ENCODE assay signal across 8 cellular contexts in the genomic region with DNA sequence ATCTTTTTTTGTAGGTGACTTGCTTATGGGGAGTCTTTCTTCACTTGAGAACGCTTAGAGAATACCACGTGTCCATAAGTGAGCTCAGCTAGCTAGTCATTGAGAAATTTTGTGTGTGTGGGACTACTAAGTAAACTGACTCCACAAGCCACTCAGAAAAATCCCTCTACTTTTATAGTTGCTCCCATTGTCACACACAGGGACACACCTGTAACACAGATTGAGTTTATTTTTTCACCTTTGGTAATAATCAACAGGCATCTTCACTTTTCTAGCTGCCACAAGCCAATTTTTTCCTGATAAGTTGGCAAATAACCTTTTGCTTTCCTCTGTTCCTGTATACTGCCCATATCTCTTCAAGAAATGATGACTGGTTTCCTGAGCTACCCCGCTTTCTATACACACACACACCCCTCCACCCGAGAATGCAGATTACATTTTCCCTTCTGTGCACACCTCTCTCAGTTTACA. TPM values are rescaled to one million over a fixed set of nuclear protein-coding genes. Genes with fewer than 3 reads are reported as not detected.
DNase-seq lines count a peak whose midpoint lies in the region; ATAC-seq, FAIRE-seq and TF ChIP-seq lines count a peak whose summit lies in the region.

No MANE protein-coding gene starts in this region.

- H3K9me3 ChIP-seq in BLaER1 (no peaks in the 10 kb centered on the region), SJSA1 (replicated peaks) (no peaks in the 10 kb centered on the region)

- H3K9ac ChIP-seq in BLaER1: peak overlapping the region; percentile 93

- H3K27ac Mint-ChIP-seq in endothelial cell (ENCODE audit: unreplicated experiment) (no peak overlapping the region), nephron progenitor cell (no peak overlapping the region)

- TF ChIP-seq POLR2A in H54 (IDR thresholded peaks at IDR 0.05; ENCODE audit: low read depth, low read length): no peak

- H3K4me3 Mint-ChIP-seq in endothelial cell (ENCODE audit: unreplicated experiment): peak overlapping the region; percentile 93
- H3K4me3 Mint-ChIP-seq in nephron progenitor cell: peak overlapping the region; percentile 91

- DNase-seq in H54 (ENCODE audit: insufficient read length, low spot score): no peak
- DNase-seq in SJSA1 (ENCODE audit: low read depth in 1 of 2, low spot score in 2 of 2): peak in 1 of 2 experiments; percentile 60
- no peak for DNase-seq in endothelial cell (ENCODE audit: low spot score)
- no peak for DNase-seq in nephron progenitor cell
- no peak for DNase-seq in germinal center (ENCODE audit: low spot score)
- DNase-seq in inferior parietal cortex (ENCODE audit: extremely low spot score): no peak

- H3K27ac ChIP-seq in BLaER1 (no peak overlapping the region), SJSA1 (peak overlapping the region; percentile 12)

- FAIRE-seq in H54 (lab: Jason Lieb, UNC): peak; percentile 69

- no peak for ATAC-seq in GM19351 (IDR thresholded peaks at IDR 0.05; ENCODE audit: unreplicated experiment)

- H4K20me1 ChIP-seq in BLaER1: peaks cover 89% of the 10 kb centered on the region

- H3K36me3 Mint-ChIP-seq in endothelial cell (ENCODE audit: low read depth, unreplicated experiment) (peaks cover 5% of the 10 kb centered on the region), nephron progenitor cell (ENCODE audit: low read depth) (peaks cover 33% of the 10 kb centered on the region)

- H3K4me1 ChIP-seq in BLaER1 (peaks cover 46% of the 10 kb centered on the region), SJSA1 (replicated peaks) (peaks cover 33% of the 10 kb centered on the region)

- no peak for TF ChIP-seq CTCF in endothelial cell (IDR thresholded peaks at IDR 0.05; ENCODE audit: unreplicated experiment)
- no peak for TF ChIP-seq CTCF in nephron progenitor cell (IDR thresholded peaks at IDR 0.05)

- H3K9me3 Mint-ChIP-seq in endothelial cell (ENCODE audit: unreplicated experiment) (no peaks in the 10 kb centered on the region), nephron progenitor cell (no peaks in the 10 kb centered on the region)

- H3K36me3 ChIP-seq in BLaER1 (peaks cover 9% of the 10 kb centered on the region), SJSA1 (peaks cover 94% of the 10 kb centered on the region)

- H3K27me3 Mint-ChIP-seq in endothelial cell (ENCODE audit: unreplicated experiment) (peaks cover 8% of the 10 kb centered on the region), nephron progenitor cell (ENCODE audit: low read depth, poor library complexity) (peaks cover 5% of the 10 kb centered on the region)

- H3K4me1 Mint-ChIP-seq in endothelial cell (ENCODE audit: unreplicated experiment) (peaks cover 34% of the 10 kb centered on the region), nephron progenitor cell (peaks cover 61% of the 10 kb centered on the region)

- peak overlapping the region; percentile 95 for H3K4me2 ChIP-seq in BLaER1

- peak overlapping the region; percentile 82 for H3K4me3 ChIP-seq in BLaER1
- peak overlapping the region; percentile 78 for H3K4me3 ChIP-seq in SJSA1

- no peaks in the 10 kb centered on the region for H3K27me3 ChIP-seq in BLaER1
- H3K27me3 ChIP-seq in SJSA1 (replicated peaks): no peaks in the 10 kb centered on the region

RNA-seq across cellular contexts. Expression of a gene that starts 4.5 kb away (rescaled TPM):
- 11.3 and 11.9 TPM in 2 replicates for total RNA-seq in SJSA1 (2014; rRNA removed; shearing (Covaris generic))
- total RNA-seq in endothelial cell (ENCODE audit: unreplicated experiment): 38.8 TPM
